Comparison of ENCODE assay signal across 7 cellular contexts in the genomic region with DNA sequence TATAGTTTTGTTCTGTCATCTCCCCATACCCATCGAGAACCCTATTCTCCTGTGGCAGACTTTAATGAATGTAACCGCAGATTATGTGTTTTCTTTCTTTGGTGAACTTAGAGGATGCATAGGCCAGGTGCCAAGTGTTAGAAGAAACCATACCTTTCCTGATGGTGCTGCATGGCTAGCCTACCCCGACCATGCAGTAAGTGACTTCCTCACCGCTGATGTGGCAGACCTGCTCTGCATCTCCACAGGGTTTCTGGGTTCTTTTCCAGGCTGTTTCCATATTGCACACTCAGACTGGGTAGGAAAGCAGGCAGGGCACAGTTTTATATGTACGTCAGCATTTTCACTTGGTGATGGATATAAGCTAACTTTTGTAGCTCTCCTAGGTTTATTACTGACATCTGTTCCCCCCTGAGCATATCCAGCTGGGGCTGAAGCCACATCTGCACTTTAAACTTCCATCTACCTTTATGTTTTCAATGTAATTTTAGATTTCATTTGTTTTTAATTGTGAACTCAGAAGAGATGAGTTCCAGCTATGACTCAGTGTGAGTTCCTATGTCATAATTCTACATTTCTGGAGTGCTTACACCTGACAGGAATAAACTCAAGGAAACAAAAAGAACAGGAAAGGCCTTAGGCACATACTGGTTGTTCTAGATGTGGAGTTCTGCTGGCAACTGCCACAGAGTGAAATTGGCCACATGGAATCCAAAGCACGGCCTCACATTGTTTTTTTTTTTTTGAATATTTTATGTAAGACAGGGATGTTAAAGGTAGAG. TPM values are rescaled to one million over a fixed set of nuclear protein-coding genes. Genes with fewer than 3 reads are reported as not detected.
DNase-seq lines count a peak whose midpoint lies in the region; ATAC-seq and TF ChIP-seq lines count a peak whose summit lies in the region.

No MANE protein-coding gene starts in this region.

- H3K27me3 Mint-ChIP-seq in activated T-helper 17 cell treated with anti-CD3 and anti-CD28 coated beads, Interleukin-2, amount 50 U/mL, for 72 hours = no peaks in the 10 kb centered on the region

- no peak overlapping the region for H3K27ac Mint-ChIP-seq in activated T-helper 17 cell treated with anti-CD3 and anti-CD28 coated beads, Interleukin-2, amount 50 U/mL, for 72 hours

- peaks cover 99% of the 10 kb centered on the region for H3K79me2 ChIP-seq in OCI-LY3 (ENCODE audit: low read length)
- H3K79me2 ChIP-seq in MM.1S (ENCODE audit: low read length) = peaks cover 44% of the 10 kb centered on the region

- H3K27ac ChIP-seq in OCI-LY3 (ENCODE audit: low read length) (peak overlapping the region; percentile 50), foreskin keratinocyte (peak overlapping the region; percentile 0), thyroid gland (peak overlapping the region in 2 of 3 donors; percentile 31 to 33), MM.1S (ENCODE audit: low read length) (no peak overlapping the region)

- H3K4me3 ChIP-seq in OCI-LY3 (ENCODE audit: low read length) (peak overlapping the region; percentile 58), thyroid gland (replicated peaks in 1 of 3) (no peak overlapping the region), MM.1S (ENCODE audit: low read length) (no peak overlapping the region)

- ATAC-seq in GM21423 (IDR thresholded peaks at IDR 0.05; ENCODE audit: unreplicated experiment) (peak; percentile 57), foreskin keratinocyte (peak; percentile 96)
- no peak for ATAC-seq in activated T-helper 17 cell treated with anti-CD3 and anti-CD28 coated beads, Interleukin-2, amount 50 U/mL, for 72 hours (replicated peaks)

- H3K27me3 ChIP-seq in OCI-LY3 (ENCODE audit: low read depth, low read length) (no peaks in the 10 kb centered on the region), foreskin keratinocyte (no peaks in the 10 kb centered on the region), thyroid gland (no peaks in the 10 kb centered on the region), MM.1S (replicated peaks; ENCODE audit: insufficient read depth, low read length) (no peaks in the 10 kb centered on the region)

- peaks cover 12% of the 10 kb centered on the region for H3F3A ChIP-seq in MM.1S (ENCODE audit: insufficient read depth, low read length)

- H3K4me1 ChIP-seq in OCI-LY3 (ENCODE audit: low read length) = peaks cover 84% of the 10 kb centered on the region
- H3K4me1 ChIP-seq in foreskin keratinocyte = peaks cover 22% of the 10 kb centered on the region
- peaks cover 17 to 38% of the 10 kb centered on the region in 2 donors for H3K4me1 ChIP-seq in thyroid gland
- H3K4me1 ChIP-seq in MM.1S (ENCODE audit: low read length) = peaks cover 17% of the 10 kb centered on the region

- H3K36me3 ChIP-seq in OCI-LY3 (replicated peaks; ENCODE audit: low read depth, low read length) = no peaks in the 10 kb centered on the region
- no peaks in the 10 kb centered on the region for H3K36me3 ChIP-seq in thyroid gland
- H3K36me3 ChIP-seq in MM.1S (replicated peaks; ENCODE audit: insufficient read depth, low read length) = no peaks in the 10 kb centered on the region

- no peaks in the 10 kb centered on the region for H3K9me3 Mint-ChIP-seq in activated T-helper 17 cell treated with anti-CD3 and anti-CD28 coated beads, Interleukin-2, amount 50 U/mL, for 72 hours

- H3K4me1 Mint-ChIP-seq in activated T-helper 17 cell treated with anti-CD3 and anti-CD28 coated beads, Interleukin-2, amount 50 U/mL, for 72 hours = peaks cover 35% of the 10 kb centered on the region

- no peaks in the 10 kb centered on the region for H3K36me3 Mint-ChIP-seq in activated T-helper 17 cell treated with anti-CD3 and anti-CD28 coated beads, Interleukin-2, amount 50 U/mL, for 72 hours (ENCODE audit: low read depth)

- H3K4me2 ChIP-seq in OCI-LY3 (ENCODE audit: low read length) (peak overlapping the region; percentile 84), MM.1S (ENCODE audit: low read depth, low read length) (no peak overlapping the region)

- no peak for TF ChIP-seq POLR2A in thyroid gland (IDR thresholded peaks at IDR 0.05)

- intact Hi-C loops in thyroid gland (cut with DNase I) = no loop called here

- H3K9me3 ChIP-seq in OCI-LY3 (ENCODE audit: insufficient read depth, low read length) (no peaks in the 10 kb centered on the region), thyroid gland (no peaks in the 10 kb centered on the region), MM.1S (replicated peaks; ENCODE audit: insufficient read depth, low read length) (no peaks in the 10 kb centered on the region)

- no peak overlapping the region for H3K4me3 Mint-ChIP-seq in activated T-helper 17 cell treated with anti-CD3 and anti-CD28 coated beads, Interleukin-2, amount 50 U/mL, for 72 hours

- WGBS in thyroid gland, 2 donors = 58 to 67% methylated on average over 6 of the region's 6 CpGs

- H4K20me1 ChIP-seq in OCI-LY3 (ENCODE audit: insufficient read depth, low read length) (peaks cover 46% of the 10 kb centered on the region), MM.1S (ENCODE audit: insufficient read depth, low read length) (no peaks in the 10 kb centered on the region)

- H3K9ac ChIP-seq in OCI-LY3 (ENCODE audit: low read length) = peak overlapping the region; percentile 41
- no peak overlapping the region for H3K9ac ChIP-seq in MM.1S (ENCODE audit: low read length)

- H2AFZ ChIP-seq in OCI-LY3 (ENCODE audit: low read depth, low read length) (no peak overlapping the region), MM.1S (ENCODE audit: low read length) (no peak overlapping the region)

- H3K9me2 ChIP-seq in MM.1S (replicated peaks; ENCODE audit: insufficient read depth, low read length) = no peaks in the 10 kb centered on the region

- TF ChIP-seq CTCF in OCI-LY3 (IDR thresholded peaks at IDR 0.05; ENCODE audit: low read depth, low read length) = no peak
- no peak for TF ChIP-seq CTCF in foreskin keratinocyte (conservative IDR thresholded peaks at IDR 0.05)
- TF ChIP-seq CTCF in thyroid gland (IDR thresholded peaks at IDR 0.05) = no peak
- no peak for TF ChIP-seq CTCF in MM.1S (IDR thresholded peaks at IDR 0.05; ENCODE audit: low read length)

- peak; percentile 75 to 91 for DNase-seq in foreskin keratinocyte
- no peak for DNase-seq in thyroid gland
- DNase-seq in MM.1S = no peak
- DNase-seq in NCI-H2081 treated with DMSO at 0.1 percent for 48 hours (lab: John Stamatoyannopoulos, UW) = no peak

RNA-seq across cellular contexts. Expression of gene LRCH1, which starts 42.4 kb away (rescaled TPM):
- total RNA-seq in foreskin keratinocyte (13.8 and 15.8 TPM in 2 replicates), thyroid gland (10 to 100 TPM; 13.5 to 19.3 (median 15.9) TPM)
- polyA plus RNA-seq in foreskin keratinocyte = 3.9 and 5.3 TPM in 2 replicates
- 10 to 100 TPM; 14.7 to 15.3 TPM for total RNA-seq in activated T-helper 17 cell treated with anti-CD3 and anti-CD28 coated beads, Interleukin-2, amount 50 U/mL, for 72 hours

Comparison
In these comparisons a context has a peak if more than half of its experiments do, and no peak if none do; other contexts are left out.
1. DNase-seq: peak in foreskin keratinocyte (2 of 2); none in thyroid gland (0 of 2), MM.1S (single experiment) and NCI-H2081 treated with DMSO at 0.1 percent for 48 hours (single experiment).